In genomic region chr17:6779411-6779810, GRCh38 we compare ENCODE assay signal across 22 cellular contexts. TPM values are rescaled to one million over a fixed set of nuclear protein-coding genes. Genes with fewer than 3 reads are reported as not detected.
"Had no signal": no experiment of that assay in that cellular context is flagged by ENCODE, and none has a peak within 500 bp of the region (broad histone marks: within the 10 kb centered on the region; RNA-seq: fewer than 3 reads in every experiment).

No MANE protein-coding gene starts in this region.

- H3K4me3 ChIP-seq: heart right ventricle, left ventricle myocardium inferior, lung, psoas muscle, stomach, thoracic aorta, transverse colon had no signal

- ATAC-seq: effector memory CD8-positive, alpha-beta T cell; heart right ventricle; psoas muscle; sciatic nerve had no signal

- H3K4me1 Mint-ChIP-seq: nephron progenitor cell had no signal

- DNase-seq: cerebellar nuclear complex; effector memory CD8-positive, alpha-beta T cell; erythroblast; heart right ventricle; left ventricle myocardium inferior; naive B cell; nephron progenitor cell; psoas muscle; retina; stimulated activated naive CD4-positive, alpha-beta T cell; stomach; substantia nigra; transverse colon had no signal

- H3K36me3 ChIP-seq: left ventricle myocardium inferior, thoracic aorta had no signal

- H3K27ac Mint-ChIP-seq: dendritic cell treated with granulocyte-macrophage colony-stimulating factor and Interleukin-4, amounts not matched to agents 40 ng/mL and 50 ng/mL, for 4 days; effector memory CD8-positive, alpha-beta T cell; nephron progenitor cell had no signal

- H3K4me1 ChIP-seq: psoas muscle had no signal

- H3K27ac ChIP-seq: heart right ventricle, left ventricle myocardium inferior, psoas muscle, stomach, thoracic aorta, transverse colon had no signal

- H3K4me3 Mint-ChIP-seq: dendritic cell treated with granulocyte-macrophage colony-stimulating factor and Interleukin-4, amounts not matched to agents 40 ng/mL and 50 ng/mL, for 4 days; effector memory CD8-positive, alpha-beta T cell; naive B cell; nephron progenitor cell had no signal

- H3K9me3 ChIP-seq: psoas muscle had no signal

RNA-seq across cellular contexts. Expression of gene FBXO39, which starts 3.4 kb away (rescaled TPM):
- total RNA-seq: frontal cortex, left ventricle myocardium inferior, lung, transverse colon had no signal

RNA-seq across cellular contexts. Expression of gene TEKT1, which starts 52.1 kb away (rescaled TPM):
- total RNA-seq: glomerular endothelial cell, heart right ventricle, left ventricle myocardium inferior, osteoblast, psoas muscle, skeletal muscle tissue, thoracic aorta, transverse colon, ureter had no signal
- polyA plus RNA-seq: heart right ventricle, psoas muscle, stomach had no signal
